ENCODE assay signal across 16 cellular contexts in genomic region chr12:51994539-51994820, GRCh38. TPM values are rescaled to one million over a fixed set of nuclear protein-coding genes. Genes with fewer than 3 reads are reported as not detected.
DNase-seq lines count a peak whose midpoint lies in the region; ATAC-seq, FAIRE-seq and TF ChIP-seq lines count a peak whose summit lies in the region.
"Had no signal": no experiment of that assay in that cellular context is flagged by ENCODE, and none has a peak within 500 bp of the region (broad histone marks: within the 10 kb centered on the region; RNA-seq: fewer than 3 reads in every experiment).

No MANE protein-coding gene starts in this region.

- peaks cover 6% of the 10 kb centered on the region for H3K4me1 Mint-ChIP-seq in activated naive CD4-positive, alpha-beta T cell treated with anti-CD3 and anti-CD28 coated beads for 36 hours (ENCODE audit: low read depth)
- H3K4me1 Mint-ChIP-seq in astrocyte (ENCODE audit: low read depth, unreplicated experiment), result peaks cover 13% of the 10 kb centered on the region
- peaks cover 5% of the 10 kb centered on the region for H3K4me1 Mint-ChIP-seq in stimulated activated effector memory CD8-positive, alpha-beta T cell treated with anti-CD3 and anti-CD28 coated beads, Interleukin-12 subunit alpha, Interleukin-12 subunit beta, amount 100 ng/mL, for 72 hours

- no peak for ATAC-seq in stimulated activated effector memory CD8-positive, alpha-beta T cell treated with anti-CD3 and anti-CD28 coated beads, Interleukin-12 subunit alpha, Interleukin-12 subunit beta, amount 100 ng/mL, for 72 hours
- ATAC-seq: GM12878 had no signal

- H3K4me3 Mint-ChIP-seq in activated naive CD4-positive, alpha-beta T cell treated with anti-CD3 and anti-CD28 coated beads for 36 hours, result no peak overlapping the region
- H3K4me3 Mint-ChIP-seq in astrocyte (ENCODE audit: unreplicated experiment), result no peak overlapping the region
- no peak overlapping the region for H3K4me3 Mint-ChIP-seq in stimulated activated effector memory CD8-positive, alpha-beta T cell treated with anti-CD3 and anti-CD28 coated beads, Interleukin-12 subunit alpha, Interleukin-12 subunit beta, amount 100 ng/mL, for 72 hours
- H3K4me3 Mint-ChIP-seq: B cell; CD4-positive, alpha-beta T cell had no signal

- no peak overlapping the region for H2AFZ ChIP-seq in astrocyte (ENCODE audit: low read depth, low read length)

- H3K36me3 ChIP-seq in astrocyte (ENCODE audit: insufficient read depth, low read length), result peaks cover 9% of the 10 kb centered on the region
- peaks cover 52% of the 10 kb centered on the region for H3K36me3 ChIP-seq in mesodermal cell (ENCODE audit: control insufficient read depth, insufficient read depth, low read length)

- no peaks in the 10 kb centered on the region for H4K20me1 ChIP-seq in astrocyte (ENCODE audit: insufficient read depth, low read length)

- no peak for TF ChIP-seq CTCF in astrocyte (IDR thresholded peaks at IDR 0.05; ENCODE audit: insufficient read depth, low read depth, low read length)

- WGBS in mesodermal cell (ENCODE audit: insufficient coverage in 2 of 2), 2 experiments, result 98 to 100% methylated on average over 7 to 12 of the region's 17 CpGs

- H3K4me3 ChIP-seq in astrocyte (ENCODE audit: insufficient read depth, low read depth, low read length) (no peak overlapping the region), mesodermal cell (ENCODE audit: extremely low read depth, insufficient read depth, low read length, poor library complexity, severe bottlenecking) (no peak overlapping the region)
- H3K4me3 ChIP-seq: GM12878, HAP-1 had no signal

- intact Hi-C loops in activated naive CD4-positive, alpha-beta T cell treated with anti-CD3 and anti-CD28 coated beads for 36 hours (cut with micrococcal nuclease), result loop anchor here (5.0 kb wide), 1 partner anchor 128 kb away; no protein-coding TSS in a partner anchor

- no peaks in the 10 kb centered on the region for H3K4me1 ChIP-seq in astrocyte (ENCODE audit: insufficient read depth, low read length)
- H3K4me1 ChIP-seq in mesodermal cell (ENCODE audit: control insufficient read depth, insufficient read depth, low read length, poor library complexity, severe bottlenecking), result peaks cover 25% of the 10 kb centered on the region

- H3K27ac ChIP-seq in astrocyte (ENCODE audit: low read depth, low read length) (no peak overlapping the region), mesodermal cell (ENCODE audit: low read depth, low read length, severe bottlenecking) (peak overlapping the region; percentile 75)

- H3K9me3 ChIP-seq in astrocyte (ENCODE audit: insufficient read depth, low read depth, low read length) (no peaks in the 10 kb centered on the region), mesodermal cell (ENCODE audit: control insufficient read depth, low read length) (no peaks in the 10 kb centered on the region)
- H3K9me3 ChIP-seq: HAP-1 had no signal

- no peaks in the 10 kb centered on the region for H3K27me3 ChIP-seq in astrocyte (ENCODE audit: insufficient read depth, low read length)

- no peaks in the 10 kb centered on the region for H3K27me3 Mint-ChIP-seq in activated naive CD4-positive, alpha-beta T cell treated with anti-CD3 and anti-CD28 coated beads for 36 hours (ENCODE audit: low read depth)
- H3K27me3 Mint-ChIP-seq in astrocyte (ENCODE audit: low read depth, unreplicated experiment), result no peaks in the 10 kb centered on the region
- H3K27me3 Mint-ChIP-seq: B cell; CD4-positive, alpha-beta T cell had no signal

- CTCF ChIA-PET in activated naive CD4-positive, alpha-beta T cell treated with anti-CD3 and anti-CD28 coated beads for 36 hours (lab: Charles Lee), result interaction anchor here (1.4 to 11.4 kb wide), 4 partner anchors 10 to 124 kb away, joined by 6 to 312 read pairs (median 23); no protein-coding TSS in a partner anchor

- no peak overlapping the region for H3K9ac ChIP-seq in astrocyte (ENCODE audit: low read length)

- DNase-seq in activated naive CD4-positive, alpha-beta T cell treated with anti-CD3 and anti-CD28 coated beads for 36 hours, result no peak
- DNase-seq in activated naive CD4-positive, alpha-beta T cell treated with Interleukin-2 at 50 U/mL for 16 hours, result no peak
- DNase-seq in astrocyte (ENCODE audit: low read depth) (no peak), NCI-H1417 (lab: John Stamatoyannopoulos, UW) (no peak), kidney glomerular epithelial cell (lab: John Stamatoyannopoulos, UW) (no peak)
- DNase-seq in stimulated activated effector memory CD8-positive, alpha-beta T cell treated with anti-CD3 and anti-CD28 coated beads, Interleukin-12 subunit alpha, Interleukin-12 subunit beta, amount 100 ng/mL, for 72 hours (ENCODE audit: low spot score in 2 of 2), result no peak
- DNase-seq: ACHN; C1 segment of cervical spinal cord; Calu3; CD4-positive, alpha-beta T cell; DMS79; GOT3 had no signal

- no peaks in the 10 kb centered on the region for H3K79me2 ChIP-seq in astrocyte (ENCODE audit: insufficient read depth, low read length)

- FAIRE-seq in astrocyte (lab: Jason Lieb, UNC), result no peak
- FAIRE-seq: GM12878 had no signal

- H3K4me2 ChIP-seq in astrocyte (ENCODE audit: low read length), result no peak overlapping the region

- H3K36me3 Mint-ChIP-seq in activated naive CD4-positive, alpha-beta T cell treated with anti-CD3 and anti-CD28 coated beads for 36 hours (ENCODE audit: low read depth), result peaks cover 8% of the 10 kb centered on the region
- peaks cover 11% of the 10 kb centered on the region for H3K36me3 Mint-ChIP-seq in astrocyte (ENCODE audit: low read depth, unreplicated experiment)
- H3K36me3 Mint-ChIP-seq in stimulated activated effector memory CD8-positive, alpha-beta T cell treated with anti-CD3 and anti-CD28 coated beads, Interleukin-12 subunit alpha, Interleukin-12 subunit beta, amount 100 ng/mL, for 72 hours, result peaks cover 11% of the 10 kb centered on the region

- no peaks in the 10 kb centered on the region for H3K9me3 Mint-ChIP-seq in activated naive CD4-positive, alpha-beta T cell treated with anti-CD3 and anti-CD28 coated beads for 36 hours
- H3K9me3 Mint-ChIP-seq in astrocyte (ENCODE audit: unreplicated experiment), result no peaks in the 10 kb centered on the region
- H3K9me3 Mint-ChIP-seq in stimulated activated effector memory CD8-positive, alpha-beta T cell treated with anti-CD3 and anti-CD28 coated beads, Interleukin-12 subunit alpha, Interleukin-12 subunit beta, amount 100 ng/mL, for 72 hours, result no peaks in the 10 kb centered on the region
- H3K9me3 Mint-ChIP-seq: CD4-positive, alpha-beta T cell had no signal

- peak overlapping the region; percentile 41 for H3K27ac Mint-ChIP-seq in activated naive CD4-positive, alpha-beta T cell treated with anti-CD3 and anti-CD28 coated beads for 36 hours
- peak overlapping the region; percentile 86 for H3K27ac Mint-ChIP-seq in astrocyte (ENCODE audit: unreplicated experiment)
- H3K27ac Mint-ChIP-seq in stimulated activated effector memory CD8-positive, alpha-beta T cell treated with anti-CD3 and anti-CD28 coated beads, Interleukin-12 subunit alpha, Interleukin-12 subunit beta, amount 100 ng/mL, for 72 hours, result no peak overlapping the region
- H3K27ac Mint-ChIP-seq: B cell; CD4-positive, alpha-beta T cell had no signal

RNA-seq across cellular contexts. Expression of gene TAMALIN, which starts 12.3 kb away (rescaled TPM):
- 10 to 100 TPM; 14.7 to 14.8 TPM for total RNA-seq in activated naive CD4-positive, alpha-beta T cell treated with anti-CD3 and anti-CD28 coated beads for 36 hours
- total RNA-seq in astrocyte, result 9.6 and 12.4 TPM in 2 replicates
- 25.9 TPM for polyA plus RNA-seq in mesodermal cell (2013, experiment 1 of 2)
- 16.1 TPM for polyA plus RNA-seq in mesodermal cell (2013, experiment 2 of 2)
- total RNA-seq: Calu3 had no signal

RNA-seq across cellular contexts. Expression of gene ACVR1B, which starts 43.0 kb away (rescaled TPM):
- total RNA-seq in activated naive CD4-positive, alpha-beta T cell treated with anti-CD3 and anti-CD28 coated beads for 36 hours, result 1 to 10 TPM; 8.7 to 9.1 TPM
- 13.8 and 15.4 TPM in 2 replicates for total RNA-seq in astrocyte
- polyA plus RNA-seq in mesodermal cell (2013, experiment 1 of 2), result 20.4 TPM
- 18.7 TPM for polyA plus RNA-seq in mesodermal cell (2013, experiment 2 of 2)

RNA-seq across cellular contexts. Expression of gene NR4A1, which starts 56.8 kb away (rescaled TPM):
- 10 to 100 TPM; 64.2 to 64.8 TPM for total RNA-seq in activated naive CD4-positive, alpha-beta T cell treated with anti-CD3 and anti-CD28 coated beads for 36 hours
- total RNA-seq in astrocyte, result 1.6 and 2.3 TPM in 2 replicates
- 22.2 TPM for polyA plus RNA-seq in mesodermal cell (2013, experiment 1 of 2)
- 21.0 TPM for polyA plus RNA-seq in mesodermal cell (2013, experiment 2 of 2)

Comparison
In these comparisons a context has a peak if more than half of its experiments do, and no peak if none do; other contexts are left out.
1. RNA of gene NR4A1, which starts 56.8 kb away (total RNA-seq): 64.2 to 64.8 TPM in activated naive CD4-positive, alpha-beta T cell treated with anti-CD3 and anti-CD28 coated beads for 36 hours; 1.6 to 2.3 TPM in astrocyte; every median in the first group is over 10 times any median in the second.